Comparison of ENCODE assay signal across 1 cellular context in the genomic region with DNA sequence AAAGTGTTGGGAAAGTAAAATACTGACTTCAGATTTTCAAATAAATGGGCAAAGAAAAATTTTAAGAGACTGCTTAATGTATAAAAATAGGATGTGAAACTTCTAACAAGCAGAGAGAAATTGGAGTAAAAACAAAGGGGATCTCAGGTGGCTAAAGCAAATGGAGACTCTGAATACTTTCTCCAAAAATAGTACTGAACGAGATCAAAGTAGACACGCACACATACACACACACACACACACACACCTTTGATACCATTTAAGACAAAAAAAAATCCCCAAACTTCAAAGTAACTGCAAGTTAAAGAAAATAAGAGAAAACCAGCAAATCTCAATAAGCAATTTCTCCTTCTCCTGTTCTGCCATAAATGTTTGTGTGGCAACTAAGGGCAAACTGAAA.
TF ChIP-seq lines count a peak whose summit lies in the region.

No MANE protein-coding gene starts in this region.

TF ChIP-seq in K562, 482 proteins besides CTCF, POLR2A, EP300 and RAD21 (continued from another document):
- no peak for TF ChIP-seq KDM1A (IDR thresholded peaks at IDR 0.05)
- TF ChIP-seq HDAC3 (IDR thresholded peaks at IDR 0.05; ENCODE audit: borderline replicate concordance, partially characterized antibody) = no peak
